Comparison of ENCODE assay signal across 21 cellular contexts in genomic region chr20:20702330-20703245, GRCh38. TPM values are rescaled to one million over a fixed set of nuclear protein-coding genes. Genes with fewer than 3 reads are reported as not detected.
A peak's percentile ranks its signal among the peaks of the same experiment; 100 is the strongest.
DNase-seq lines count a peak whose midpoint lies in the region; ATAC-seq and TF ChIP-seq lines count a peak whose summit lies in the region.
"Had no signal": no experiment of that assay in that cellular context is flagged by ENCODE, and none has a peak within 500 bp of the region (broad histone marks: within the 10 kb centered on the region; RNA-seq: fewer than 3 reads in every experiment).

No MANE protein-coding gene starts in this region.

- H3K9me3 Mint-ChIP-seq in activated naive CD8-positive, alpha-beta T cell treated with anti-CD3 and anti-CD28 coated beads, Interleukin-2, amount 10 ng/mL, durations not matched to agents 7 days and 5 days = peaks cover 4% of the 10 kb centered on the region
- H3K9me3 Mint-ChIP-seq in activated naive CD8-positive, alpha-beta T cell treated with anti-CD3 and anti-CD28 coated beads, Interleukin-2, amount 50 U/mL, for 24 hours = no peaks in the 10 kb centered on the region
- H3K9me3 Mint-ChIP-seq: H9, IgD-negative memory B cell had no signal

- H3K27me3 ChIP-seq in left lung (no peaks in the 10 kb centered on the region), upper lobe of right lung (no peaks in the 10 kb centered on the region)

- H3K27me3 Mint-ChIP-seq in activated naive CD8-positive, alpha-beta T cell treated with anti-CD3 and anti-CD28 coated beads, Interleukin-2, amount 10 ng/mL, durations not matched to agents 7 days and 5 days = no peaks in the 10 kb centered on the region
- H3K27me3 Mint-ChIP-seq in activated naive CD8-positive, alpha-beta T cell treated with anti-CD3 and anti-CD28 coated beads, Interleukin-2, amount 50 U/mL, for 24 hours = no peaks in the 10 kb centered on the region
- H3K27me3 Mint-ChIP-seq: IgD-negative memory B cell, T-helper 17 cell had no signal

- no peak for DNase-seq in activated naive CD8-positive, alpha-beta T cell treated with anti-CD3 and anti-CD28 coated beads, Interleukin-2, amount 10 ng/mL, durations not matched to agents 7 days and 5 days
- DNase-seq in activated naive CD8-positive, alpha-beta T cell treated with anti-CD3 and anti-CD28 coated beads, Interleukin-2, amount 50 U/mL, for 24 hours = no peak
- DNase-seq in NOMO-1 treated with dmso at 0.1 percent for 144 hours (lab: John Stamatoyannopoulos, UW; ENCODE audit: unreplicated experiment) (peak; percentile 5), left lung (no peak), upper lobe of right lung (no peak), SIG-M5 (lab: John Stamatoyannopoulos, UW) (no peak)
- no peak for DNase-seq in NK-92 treated with Interleukin-12 subunit alpha and Interleukin-12 subunit beta, amount 100 ng/mL, for 24 hours (lab: John Stamatoyannopoulos, UW)
- DNase-seq: DMS79 treated with DMSO at 0.1 percent for 48 hours, H9, Karpas-422, MM.1S, NCI-H1105 treated with DMSO at 0.1 percent for 48 hours, NCI-H187, NCI-H2171, NCI-H748 treated with DMSO at 0.1 percent for 48 hours, PC-9, T-helper 17 cell had no signal

- H3K9me3 ChIP-seq in left lung (no peaks in the 10 kb centered on the region), upper lobe of right lung (no peaks in the 10 kb centered on the region)

- peaks cover 6% of the 10 kb centered on the region for H3K36me3 Mint-ChIP-seq in activated naive CD8-positive, alpha-beta T cell treated with anti-CD3 and anti-CD28 coated beads, Interleukin-2, amount 10 ng/mL, durations not matched to agents 7 days and 5 days
- H3K36me3 Mint-ChIP-seq in activated naive CD8-positive, alpha-beta T cell treated with anti-CD3 and anti-CD28 coated beads, Interleukin-2, amount 50 U/mL, for 24 hours (ENCODE audit: low read depth) = peaks cover 4% of the 10 kb centered on the region

- H3K4me3 ChIP-seq in left lung (no peak overlapping the region), upper lobe of right lung (no peak overlapping the region)
- H3K4me3 ChIP-seq: PC-9 had no signal

- peak overlapping the region; percentile 18 for H3K4me3 Mint-ChIP-seq in activated naive CD8-positive, alpha-beta T cell treated with anti-CD3 and anti-CD28 coated beads, Interleukin-2, amount 10 ng/mL, durations not matched to agents 7 days and 5 days
- H3K4me3 Mint-ChIP-seq in activated naive CD8-positive, alpha-beta T cell treated with anti-CD3 and anti-CD28 coated beads, Interleukin-2, amount 50 U/mL, for 24 hours = no peak overlapping the region
- H3K4me3 Mint-ChIP-seq: H9, IgD-negative memory B cell, T-helper 17 cell had no signal

- intact Hi-C loops in left lung (cut with DNase I) (no loop called here), upper lobe of right lung (cut with DNase I) (no loop called here)

- H3K4me1 ChIP-seq in left lung (peaks cover 0 to 66% of the 10 kb centered on the region in 2 donors), upper lobe of right lung (peaks cover 35% of the 10 kb centered on the region)

- H3K27ac ChIP-seq in left lung (no peak overlapping the region), upper lobe of right lung (no peak overlapping the region)
- H3K27ac ChIP-seq: C4-2B, PC-9, RWPE1 had no signal

- TF ChIP-seq CTCF in left lung (IDR thresholded peaks at IDR 0.05) (no peak), upper lobe of right lung (IDR thresholded peaks at IDR 0.05) (no peak)

- peaks cover 8% of the 10 kb centered on the region for H3K4me1 Mint-ChIP-seq in activated naive CD8-positive, alpha-beta T cell treated with anti-CD3 and anti-CD28 coated beads, Interleukin-2, amount 10 ng/mL, durations not matched to agents 7 days and 5 days
- peaks cover 9% of the 10 kb centered on the region for H3K4me1 Mint-ChIP-seq in activated naive CD8-positive, alpha-beta T cell treated with anti-CD3 and anti-CD28 coated beads, Interleukin-2, amount 50 U/mL, for 24 hours

- H3K36me3 ChIP-seq in left lung (no peaks in the 10 kb centered on the region), upper lobe of right lung (no peaks in the 10 kb centered on the region)

- POLR2A ChIA-PET in activated naive CD8-positive, alpha-beta T cell treated with anti-CD3 and anti-CD28 coated beads, Interleukin-2, amount 10 ng/mL, durations not matched to agents 7 days and 5 days (lab: Charles Lee) = no interaction called here

- H3K27ac Mint-ChIP-seq in activated naive CD8-positive, alpha-beta T cell treated with anti-CD3 and anti-CD28 coated beads, Interleukin-2, amount 10 ng/mL, durations not matched to agents 7 days and 5 days = no peak overlapping the region
- no peak overlapping the region for H3K27ac Mint-ChIP-seq in activated naive CD8-positive, alpha-beta T cell treated with anti-CD3 and anti-CD28 coated beads, Interleukin-2, amount 50 U/mL, for 24 hours
- H3K27ac Mint-ChIP-seq: H9, T-helper 17 cell had no signal

- no peak for ATAC-seq in activated naive CD8-positive, alpha-beta T cell treated with anti-CD3 and anti-CD28 coated beads, Interleukin-2, amount 10 ng/mL, durations not matched to agents 7 days and 5 days (ENCODE audit: low read depth)
- no peak for ATAC-seq in activated naive CD8-positive, alpha-beta T cell treated with anti-CD3 and anti-CD28 coated beads, Interleukin-2, amount 50 U/mL, for 24 hours
- ATAC-seq in left lung (peak; percentile 78), upper lobe of right lung (peak; percentile 67), HG03378 (IDR thresholded peaks at IDR 0.05; ENCODE audit: unreplicated experiment) (no peak)
- ATAC-seq: T-helper 17 cell had no signal

RNA-seq across cellular contexts. Expression of gene RALGAPA2, which starts 9.9 kb away (rescaled TPM):
- total RNA-seq in activated naive CD8-positive, alpha-beta T cell treated with anti-CD3 and anti-CD28 coated beads, Interleukin-2, amount 10 ng/mL, durations not matched to agents 7 days and 5 days = 10 to 100 TPM; 25.1 to 28.6 TPM
- total RNA-seq in left lung = 10 to 100 TPM; 55.4 to 79.8 TPM
- total RNA-seq in upper lobe of right lung = 88.9 TPM

Comparison
In these comparisons a context has a peak if more than half of its experiments do, and no peak if none do; other contexts are left out.
1. ATAC-seq: peak in left lung (single experiment) and upper lobe of right lung (single experiment); none in activated naive CD8-positive, alpha-beta T cell treated with anti-CD3 and anti-CD28 coated beads, Interleukin-2, amount 10 ng/mL, durations not matched to agents 7 days and 5 days (single experiment), activated naive CD8-positive, alpha-beta T cell treated with anti-CD3 and anti-CD28 coated beads, Interleukin-2, amount 50 U/mL, for 24 hours (single experiment) and HG03378 (single experiment).